ENCODE assay signal across 8 cellular contexts in genomic region chr4:147617173-147617840, GRCh38. TPM values are rescaled to one million over a fixed set of nuclear protein-coding genes. Genes with fewer than 3 reads are reported as not detected.
A peak's percentile ranks its signal among the peaks of the same experiment; 100 is the strongest.
DNase-seq lines count a peak whose midpoint lies in the region; ATAC-seq, FAIRE-seq and TF ChIP-seq lines count a peak whose summit lies in the region.

Gene TMEM184C, plus strand, starts transcription at chr4:147617397. Its CDS starts 560 bp downstream, at chr4:147617957.

- H3K9me3 ChIP-seq in H1 (ENCODE audit: insufficient read depth in 2 of 2, low read depth in 1 of 2, low read length in 1 of 2), result no peaks in the 10 kb centered on the region

- no peak within 1 kb of the TSS for H2BK20ac ChIP-seq in H1 (ENCODE audit: low read length)

- peak within 1 kb of the TSS; percentile 74 for H4K5ac ChIP-seq in H1 (ENCODE audit: insufficient read length, low read depth, low read length)

- peaks cover 5% of the 10 kb centered on the region; the same call in 1 of the 2 replicates for H3K79me1 ChIP-seq in H1 (ENCODE audit: low read depth, low read length)

- H2BK12ac ChIP-seq in H1 (ENCODE audit: low read depth, low read length), result no peak within 1 kb of the TSS

- WGBS in H1 (ENCODE audit: extremely low coverage in 1 of 2, insufficient coverage in 1 of 2, insufficient read length in 1 of 2, insufficient replicate concordance in 2 of 2, low coverage in 1 of 2, low lambda C conversion rate in 2 of 2, missing lambda C conversion rate in 1 of 2), 2 experiments, result 1% methylated on average over 37 of the region's 37 CpGs; no CpG with 5 or more reads in 1 of the 2 experiments

- H3K23me2 ChIP-seq in H1 (ENCODE audit: low read depth, low read length), result peaks cover 5% of the 10 kb centered on the region

- H3K4me2 ChIP-seq in H1 (ENCODE audit: insufficient read depth in 1 of 2, low read depth in 2 of 2, low read length in 2 of 2), result peak within 1 kb of the TSS; percentile 80 to 87

- H3K9ac ChIP-seq in H1 (replicated peaks in 1 of 4; ENCODE audit: extremely low read depth in 1 of 4, low read depth in 3 of 4, low read length in 3 of 4), result peak within 1 kb of the TSS; percentile 68 to 87 (median 80)

- ATAC-seq in GM21367 (IDR thresholded peaks at IDR 0.05; ENCODE audit: unreplicated experiment) (peak; percentile 99), memory B cell (ENCODE audit: low read depth) (peak; percentile 94)

- H2AFZ ChIP-seq in H1 (ENCODE audit: low read length), result peak within 1 kb of the TSS; percentile 53

- peaks cover 0 to 3% of the 10 kb centered on the region in 2 experiments for H4K20me1 ChIP-seq in H1 (replicated peaks in 1 of 2; ENCODE audit: control insufficient read depth in 1 of 2, insufficient read depth in 2 of 2, low read length in 2 of 2)

- H3K4ac ChIP-seq in H1 (replicated peaks; ENCODE audit: insufficient read length, low read depth, low read length), result no peak within 1 kb of the TSS

- peaks cover 0 to 5% (median 2%) of the 10 kb centered on the region in 4 experiments; a peak in 2 of 7 replicates for H3K4me1 ChIP-seq in H1 (replicated peaks in 1 of 4; ENCODE audit: control insufficient read depth in 3 of 4, insufficient read depth in 4 of 4, low read length in 3 of 4)

- FAIRE-seq in HTR-8/SVneo (lab: Jason Lieb, UNC) (peak; percentile 97), H1 (lab: Jason Lieb, UNC) (peak; percentile 80)

- H3K36me3 Mint-ChIP-seq in memory B cell, result peaks cover 11% of the 10 kb centered on the region

- H3K23ac ChIP-seq in H1 (ENCODE audit: insufficient read length), result no peak within 1 kb of the TSS

- H3K14ac ChIP-seq in H1 (ENCODE audit: insufficient read length), result no peak within 1 kb of the TSS

- no peak for TF ChIP-seq RAD21 in H1 (IDR thresholded peaks at IDR 0.05 in 1 of 2, conservative IDR thresholded peaks at IDR 0.05 in 1 of 2; ENCODE audit: low read depth in 2 of 2, low read length in 2 of 2)

- H3K18ac ChIP-seq in H1 (ENCODE audit: extremely low read depth, low read length), result peak within 1 kb of the TSS; percentile 68; the same call in 1 of the 2 replicates

- peak; percentile 55 to 83 for TF ChIP-seq POLR2A in H1 (IDR thresholded peaks at IDR 0.05; ENCODE audit: control extremely low read depth in 1 of 2, low read depth in 2 of 2, low read length in 2 of 2)

- H3K27me3 Mint-ChIP-seq in memory B cell, result no peaks in the 10 kb centered on the region

- H4K8ac ChIP-seq in H1 (ENCODE audit: extremely low read depth, insufficient read depth, low read length), result peak within 1 kb of the TSS; percentile 77

- 0 out of 2 replicates have a peak within 1 kb of the TSS, but pooled peaks have one; percentile 37 for H2BK15ac ChIP-seq in H1 (ENCODE audit: low read length)

- DNase-seq in COLO829 (ENCODE audit: low spot score) (peak; percentile 94), HTR-8/SVneo (ENCODE audit: insufficient read length, low spot score) (peak; percentile 96), NOMO-1 treated with dmso at 0.1 percent for 144 hours (lab: John Stamatoyannopoulos, UW; ENCODE audit: unreplicated experiment) (peak; percentile 94), H1 (ENCODE audit: low read depth in 1 of 2, low spot score in 2 of 2) (peak; percentile 82 to 97), memory B cell (ENCODE audit: low spot score in 2 of 2) (peak; percentile 97)
- DNase-seq in activated CD8-positive, alpha-beta memory T cell treated with anti-CD3 and anti-CD28 coated beads for 48 hours (ENCODE audit: low read depth in 2 of 3, low spot score in 2 of 3), result peak; percentile 93 to 96 (median 93)
- peak; percentile 98 for DNase-seq in stimulated activated CD8-positive, alpha-beta memory T cell treated with anti-CD3 and anti-CD28 coated beads, Interleukin-12 subunit alpha, Interleukin-12 subunit beta, amount 100 ng/mL, for 24 hours (ENCODE audit: extremely low read depth)

- peaks cover 8 to 47% of the 10 kb centered on the region in 2 experiments for H3K79me2 ChIP-seq in H1 (ENCODE audit: control insufficient read depth in 1 of 2, insufficient read depth in 2 of 2, low read length in 2 of 2)

- peak within 1 kb of the TSS; percentile 92 for H3K4me3 Mint-ChIP-seq in memory B cell

- no peak for TF ChIP-seq EP300 in H1 (IDR thresholded peaks at IDR 0.05; ENCODE audit: borderline replicate concordance in 1 of 2, low read depth in 2 of 2, low read length in 2 of 2)

- H3K4me1 Mint-ChIP-seq in memory B cell, result peaks cover 19% of the 10 kb centered on the region

- H3K9me3 Mint-ChIP-seq in memory B cell, result no peaks in the 10 kb centered on the region

- peak within 1 kb of the TSS; percentile 91 for H3K27ac Mint-ChIP-seq in memory B cell

- no peak for TF ChIP-seq CTCF in H1 (IDR thresholded peaks at IDR 0.05; ENCODE audit: control extremely low read depth in 1 of 3, insufficient read depth in 1 of 3, low read depth in 1 of 3, low read length in 3 of 3)

- peaks cover 0 to 11% (median 3%) of the 10 kb centered on the region in 4 experiments; a peak in 3 of 8 replicates for H3K36me3 ChIP-seq in H1 (ENCODE audit: control insufficient read depth in 2 of 4, insufficient read depth in 4 of 4, low read length in 3 of 4)

- CTCF ChIA-PET in H1 (lab: Charles Lee; ENCODE audit: partially characterized antibody), result interaction anchor here (0.6 to 4.8 kb wide), 9 partner anchors 9 to 1503 kb away, joined by 3 to 29 read pairs (median 3); no protein-coding TSS in a partner anchor

- H2AK5ac ChIP-seq in H1 (ENCODE audit: low read depth, low read length), result no peak within 1 kb of the TSS

- peak within 1 kb of the TSS; percentile 87 for H3K27ac ChIP-seq in H1 (ENCODE audit: low read depth, low read length)

- peak within 1 kb of the TSS; percentile 62 for H3K56ac ChIP-seq in H1 (replicated peaks; ENCODE audit: insufficient read length, low read depth, low read length)

- H4K91ac ChIP-seq in H1 (replicated peaks; ENCODE audit: insufficient read length, low read length), result peak within 1 kb of the TSS; percentile 66

- H2BK5ac ChIP-seq in H1 (ENCODE audit: low read depth, low read length), result peak within 1 kb of the TSS; percentile 73

- H3K27me3 ChIP-seq in H1 (replicated peaks in 1 of 4; ENCODE audit: control insufficient read depth in 3 of 4, extremely low read depth in 1 of 4, insufficient read depth in 3 of 4, low read length in 3 of 4), result no peaks in the 10 kb centered on the region

- POLR2A ChIA-PET in H1 (lab: Charles Lee; ENCODE audit: partially characterized antibody), result interaction anchor here (0.9 to 2.2 kb wide), 6 partner anchors 9 to 249 kb away, joined by 3 to 10 read pairs (median 4); partner anchors contain the start of gene PRMT9

- H2BK120ac ChIP-seq in H1 (replicated peaks; ENCODE audit: low read depth, low read length), result no peak within 1 kb of the TSS

- H3K4me3 ChIP-seq in H1 (ENCODE audit: extremely low read depth in 1 of 4, insufficient read depth in 2 of 4, low read depth in 3 of 4, low read length in 4 of 4), result peak within 1 kb of the TSS; percentile 83 to 100 (median 90)

TF ChIP-seq in H1, 55 proteins besides CTCF, POLR2A, EP300 and RAD21 (continues in another document):
- TF ChIP-seq KDM1A (IDR thresholded peaks at IDR 0.05; ENCODE audit: borderline replicate concordance, low read length) (no peak), SRF (IDR thresholded peaks at IDR 0.05; ENCODE audit: low read depth, low read length) (no peak), POLR2AphosphoS5 (IDR thresholded peaks at IDR 0.05; ENCODE audit: low read depth, low read length) (peak; percentile 84), BACH1 (IDR thresholded peaks at IDR 0.05; ENCODE audit: low read length) (no peak), TCF12 (IDR thresholded peaks at IDR 0.05; ENCODE audit: low read depth, low read length) (no peak), TAF7 (optimal IDR thresholded peaks at IDR 0.05; ENCODE audit: borderline replicate concordance, low read depth, low read length) (no peak), JUN (IDR thresholded peaks at IDR 0.05; ENCODE audit: low read depth, low read length) (no peak), SIX5 (IDR thresholded peaks at IDR 0.05; ENCODE audit: low read depth, low read length) (no peak), CHD1 (IDR thresholded peaks at IDR 0.05; ENCODE audit: low read depth, low read length) (no peak), HDAC2 (IDR thresholded peaks at IDR 0.05; ENCODE audit: borderline replicate concordance in 1 of 2, low read depth in 2 of 2, low read length in 2 of 2) (no peak), HDAC6 (IDR thresholded peaks at IDR 0.05; ENCODE audit: low read depth, low read length) (no peak), SIN3A (conservative IDR thresholded peaks at IDR 0.05 in 1 of 2, IDR thresholded peaks at IDR 0.05 in 1 of 2; ENCODE audit: low read depth in 1 of 2, low read length in 2 of 2) (peak; percentile 16 to 88; a peak in 2 of 4 replicates), USF2 (IDR thresholded peaks at IDR 0.05; ENCODE audit: low read length) (no peak), TBP (IDR thresholded peaks at IDR 0.05; ENCODE audit: low read depth, low read length) (peak; percentile 54; the same call in 1 of the 2 replicates), ASH2L (IDR thresholded peaks at IDR 0.05; ENCODE audit: low read length) (peak; percentile 93), RXRA (IDR thresholded peaks at IDR 0.05; ENCODE audit: insufficient read depth, low read depth, low read length) (no peak), ZNF274 (IDR thresholded peaks at IDR 0.05; ENCODE audit: borderline replicate concordance, extremely low read depth, low read length) (no peak), SAP30 (IDR thresholded peaks at IDR 0.05; ENCODE audit: insufficient read depth, insufficient replicate concordance, low read length) (no peak), SUZ12 (IDR thresholded peaks at IDR 0.05; ENCODE audit: low read length) (no peak), POU5F1 (IDR thresholded peaks at IDR 0.05; ENCODE audit: low read depth, low read length) (no peak), CBX8 (IDR thresholded peaks at IDR 0.05; ENCODE audit: borderline replicate concordance, low read depth, low read length) (no peak)

RNA-seq across cellular contexts. Expression of gene TMEM184C, which starts in this region (rescaled TPM):
- 39.3 and 42.4 TPM in 2 replicates for total RNA-seq in H1 (2021; fragmentation: NEBNext Ultra II Directional; extraction: Animal tissue kit (Norgen Biotek cat#: 25700))
- polyA plus RNA-seq in H1 (2011; rRNA removed), result 10.3 and 11.1 TPM in 2 replicates
- polyA plus RNA-seq in H1 (2011; cell fraction: cytosol; rRNA removed), result 12.6 TPM
- polyA plus RNA-seq in H1 (2011; cell fraction: nucleus; rRNA removed), result 21.5 TPM
- polyA plus RNA-seq in H1 (2012, experiment 1 of 2), result 21.1 to 30.5 TPM (median 27.9 TPM) in 4 replicates
- 4.2 TPM for polyA plus RNA-seq in H1 (2012, experiment 2 of 2)
- 26.6 TPM for polyA plus RNA-seq in H1 (2013, experiment 1 of 2)
- polyA plus RNA-seq in H1 (2013, experiment 2 of 2), result 24.5 TPM
- polyA minus RNA-seq in H1 (2011; rRNA and poly(A)+ RNA removed), result 58.3 and 60.7 TPM in 2 replicates
- polyA minus RNA-seq in H1 (2011; cell fraction: cytosol; rRNA and poly(A)+ RNA removed), result 34.0 TPM
- polyA minus RNA-seq in H1 (2011; cell fraction: nucleus; rRNA and poly(A)+ RNA removed), result 68.4 TPM

Comparison
In these comparisons a context has a peak if more than half of its experiments do, and no peak if none do; other contexts are left out.
1. Peak in every context shown above with its lines: DNase-seq, ATAC-seq, H3K4me3 ChIP-seq and H3K27ac ChIP-seq.